ENCODE assay signal across 10 cellular contexts in genomic region chr10:15020966-15021365, GRCh38. TPM values are rescaled to one million over a fixed set of nuclear protein-coding genes. Genes with fewer than 3 reads are reported as not detected.
DNase-seq lines count a peak whose midpoint lies in the region; ATAC-seq, FAIRE-seq and TF ChIP-seq lines count a peak whose summit lies in the region.
"Not testable (repeated sequence)": the region's sequence is repeated elsewhere in the genome, so short reads cannot be mapped to it uniquely, and the experiment has no call there.
"Had no signal": no experiment of that assay in that cellular context is flagged by ENCODE, and none has a peak within 500 bp of the region (broad histone marks: within the 10 kb centered on the region; RNA-seq: fewer than 3 reads in every experiment).

No MANE protein-coding gene starts in this region.

- H3K27ac Mint-ChIP-seq in activated T-helper 17 cell treated with anti-CD3 and anti-CD28 coated beads, Interleukin-2, amount 50 U/mL, for 72 hours = not testable (repeated sequence)

- peak; percentile 62 for FAIRE-seq in RCC 7860 (lab: Jason Lieb, UNC)

- H3K4me1 Mint-ChIP-seq in activated T-helper 17 cell treated with anti-CD3 and anti-CD28 coated beads, Interleukin-2, amount 50 U/mL, for 72 hours = not testable (repeated sequence)

- not testable (repeated sequence) for H3K4me3 ChIP-seq in MG63; fibroblast of mammary gland (ENCODE audit: control insufficient read depth, low read depth, low read length)

- not testable (repeated sequence) for H3K4me3 Mint-ChIP-seq in activated T-helper 17 cell treated with anti-CD3 and anti-CD28 coated beads, Interleukin-2, amount 50 U/mL, for 72 hours

- H3K27me3 ChIP-seq in MG63 = not testable (repeated sequence)

- not testable (repeated sequence) for TF ChIP-seq CTCF in fibroblast of mammary gland (conservative IDR thresholded peaks at IDR 0.05; ENCODE audit: control insufficient read depth, insufficient read depth, low read depth, low read length)

- DNase-seq in A172 (ENCODE audit: low spot score) = peak; percentile 81
- DNase-seq in EH (ENCODE audit: low read depth) = peak; percentile 58
- DNase-seq in H4 (ENCODE audit: low spot score) = peak; percentile 8
- peak; percentile 66 for DNase-seq in MG63
- peak; percentile 61 for DNase-seq in RCC 7860 (ENCODE audit: low spot score)
- DNase-seq in fibroblast of mammary gland (ENCODE audit: low read depth) = peak; percentile 35
- peak; percentile 37 for DNase-seq in myocyte (ENCODE audit: low read depth)

- not testable (repeated sequence) for H3K9me3 ChIP-seq in MG63

- peak; percentile 70 for ATAC-seq in activated T-helper 17 cell treated with anti-CD3 and anti-CD28 coated beads, Interleukin-2, amount 50 U/mL, for 72 hours (replicated peaks)

- H3K27me3 Mint-ChIP-seq in activated T-helper 17 cell treated with anti-CD3 and anti-CD28 coated beads, Interleukin-2, amount 50 U/mL, for 72 hours = not testable (repeated sequence)

- H3K36me3 ChIP-seq in MG63 = not testable (repeated sequence)

- not testable (repeated sequence) for H3K9me3 Mint-ChIP-seq in activated T-helper 17 cell treated with anti-CD3 and anti-CD28 coated beads, Interleukin-2, amount 50 U/mL, for 72 hours

- H3K36me3 Mint-ChIP-seq in activated T-helper 17 cell treated with anti-CD3 and anti-CD28 coated beads, Interleukin-2, amount 50 U/mL, for 72 hours (ENCODE audit: low read depth) = not testable (repeated sequence)

RNA-seq across cellular contexts. Expression of gene OLAH, which starts 22.8 kb away (rescaled TPM):
- total RNA-seq in A172 (2014; rRNA removed; shearing (Covaris generic)) = not detected in 2 replicates
- total RNA-seq in H4 (2014; rRNA removed; shearing (Covaris generic)) = 0.74 TPM in 1 of 2 replicates, not detected in the other
- 0.23 TPM in 1 of 2 replicates, not detected in the other for total RNA-seq in MG63 (2014; rRNA removed; shearing (Covaris generic); ENCODE audit: low replicate concordance)
- total RNA-seq in activated T-helper 17 cell treated with anti-CD3 and anti-CD28 coated beads, Interleukin-2, amount 50 U/mL, for 72 hours = 1 to 10 TPM; 1.3 to 6.6 TPM
- total RNA-seq in myocyte = not detected in 2 replicates
- not detected for polyA plus RNA-seq in myocyte (2012)
- total RNA-seq: Caco-2, Peyer's patch had no signal

Comparison
In these comparisons a context has a peak if more than half of its experiments do, and no peak if none do; other contexts are left out.
1. DNase-seq: peak in every context shown above with its lines; median percentile 81 in A172; 66 in MG63; 61 in RCC 7860; 58 in EH; 37 in myocyte; 35 in fibroblast of mammary gland; 8 in H4.